ENCODE assay signal across 7 cellular contexts in genomic region chr5:140595538-140595937, GRCh38. TPM values are rescaled to one million over a fixed set of nuclear protein-coding genes. Genes with fewer than 3 reads are reported as not detected.
DNase-seq lines count a peak whose midpoint lies in the region; ATAC-seq lines count a peak whose summit lies in the region.
"Had no signal": no experiment of that assay in that cellular context is flagged by ENCODE, and none has a peak within 500 bp of the region (broad histone marks: within the 10 kb centered on the region; RNA-seq: fewer than 3 reads in every experiment).

No MANE protein-coding gene starts in this region.

- H3K9me3 Mint-ChIP-seq in stimulated activated memory B cell treated with anti-CD40 and anti-IgM and Interleukin-4, amounts not matched to agents 10 μg/mL and 1 μg/mL and 100 μg/mL, for 72 hours, result no peaks in the 10 kb centered on the region

- H2BK15ac ChIP-seq in mesenchymal stem cell (ENCODE audit: low read depth, poor library complexity, severe bottlenecking), result no peak overlapping the region

- peak; percentile 1 for DNase-seq in NCI-H345 treated with DMSO at 0.1 percent for 48 hours (lab: John Stamatoyannopoulos, UW; ENCODE audit: unreplicated experiment)
- DNase-seq in DMS114 treated with DMSO at 0.1 percent for 48 hours (lab: John Stamatoyannopoulos, UW; ENCODE audit: unreplicated experiment), result no peak
- DNase-seq in mesenchymal stem cell, result no peak
- DNase-seq: islet precursor cell had no signal

- H2BK5ac ChIP-seq in mesenchymal stem cell (ENCODE audit: low read depth, low read length, poor library complexity, severe bottlenecking), result no peak overlapping the region

- H2AFZ ChIP-seq in mesenchymal stem cell (ENCODE audit: low read depth, low read length), result no peak overlapping the region

- no peaks in the 10 kb centered on the region for H3K9me3 ChIP-seq in mesenchymal stem cell (ENCODE audit: control insufficient read depth, low read length)

- H2BK12ac ChIP-seq in mesenchymal stem cell (ENCODE audit: low read length in 2 of 2), result no peak overlapping the region

- no peak overlapping the region for H2AK5ac ChIP-seq in mesenchymal stem cell (ENCODE audit: low read length, severe bottlenecking)

- H3K4me1 Mint-ChIP-seq in stimulated activated memory B cell treated with anti-CD40 and anti-IgM and Interleukin-4, amounts not matched to agents 10 μg/mL and 1 μg/mL and 100 μg/mL, for 72 hours, result no peaks in the 10 kb centered on the region

- H3K4me1 ChIP-seq in mesenchymal stem cell (ENCODE audit: control insufficient read depth, insufficient read depth, low read depth, low read length), result peaks cover 2% of the 10 kb centered on the region

- no peak overlapping the region for H3K4me2 ChIP-seq in mesenchymal stem cell (ENCODE audit: low read length, poor library complexity, severe bottlenecking)

- H3K14ac ChIP-seq in mesenchymal stem cell (ENCODE audit: low read length in 2 of 2), result no peak overlapping the region

- H3K79me1 ChIP-seq in mesenchymal stem cell (replicated peaks; ENCODE audit: low read length, poor library complexity, severe bottlenecking), result no peaks in the 10 kb centered on the region

- ATAC-seq in esophagus mucosa (peak; percentile 28), HG03469 (IDR thresholded peaks at IDR 0.05; ENCODE audit: unreplicated experiment) (no peak)
- peak; percentile 51 for ATAC-seq in stimulated activated memory B cell treated with anti-CD40 and anti-IgM and Interleukin-4, amounts not matched to agents 10 μg/mL and 1 μg/mL and 100 μg/mL, for 72 hours

- no peak overlapping the region for H3K23ac ChIP-seq in mesenchymal stem cell (ENCODE audit: low read length in 2 of 2)

- H3K4me3 Mint-ChIP-seq in stimulated activated memory B cell treated with anti-CD40 and anti-IgM and Interleukin-4, amounts not matched to agents 10 μg/mL and 1 μg/mL and 100 μg/mL, for 72 hours, result no peak overlapping the region

- H3K27me3 ChIP-seq in mesenchymal stem cell (ENCODE audit: control insufficient read depth in 1 of 2, insufficient read depth in 1 of 2, low read length in 2 of 2), result peaks cover 0 to 13% of the 10 kb centered on the region in 2 experiments

- no peak overlapping the region for H3K9ac ChIP-seq in mesenchymal stem cell (ENCODE audit: low read length)

- no peak overlapping the region for H4K91ac ChIP-seq in mesenchymal stem cell (ENCODE audit: low read length)

- peaks cover 17% of the 10 kb centered on the region for H3K27me3 Mint-ChIP-seq in stimulated activated memory B cell treated with anti-CD40 and anti-IgM and Interleukin-4, amounts not matched to agents 10 μg/mL and 1 μg/mL and 100 μg/mL, for 72 hours

- no peak overlapping the region for H3K4ac ChIP-seq in mesenchymal stem cell (ENCODE audit: low read depth in 1 of 2, low read length in 2 of 2)

- H4K8ac ChIP-seq in mesenchymal stem cell (ENCODE audit: low read length), result no peak overlapping the region

- no peak overlapping the region for H2BK120ac ChIP-seq in mesenchymal stem cell (ENCODE audit: low read depth, low read length)

- 76% methylated on average over 3 of the region's 3 CpGs for WGBS in mesenchymal stem cell

- no peak overlapping the region for H3K27ac ChIP-seq in mesenchymal stem cell (ENCODE audit: low read length, poor library complexity, severe bottlenecking)

- H3K18ac ChIP-seq in mesenchymal stem cell (ENCODE audit: low read depth in 1 of 2, low read length in 2 of 2), result no peak overlapping the region

- no peak overlapping the region for H3K4me3 ChIP-seq in mesenchymal stem cell (ENCODE audit: insufficient read depth in 1 of 2, low read depth in 1 of 2, low read length in 2 of 2)

- H3K36me3 Mint-ChIP-seq in stimulated activated memory B cell treated with anti-CD40 and anti-IgM and Interleukin-4, amounts not matched to agents 10 μg/mL and 1 μg/mL and 100 μg/mL, for 72 hours, result no peaks in the 10 kb centered on the region

- no peak overlapping the region for H3K27ac Mint-ChIP-seq in stimulated activated memory B cell treated with anti-CD40 and anti-IgM and Interleukin-4, amounts not matched to agents 10 μg/mL and 1 μg/mL and 100 μg/mL, for 72 hours

- no peaks in the 10 kb centered on the region for H3K36me3 ChIP-seq in mesenchymal stem cell (ENCODE audit: control insufficient read depth in 1 of 2, insufficient read depth in 2 of 2, low read depth in 1 of 2, low read length in 2 of 2)

RNA-seq across cellular contexts. Expression of gene SLC35A4, which starts 30.9 kb away (rescaled TPM):
- 52.4 TPM for total RNA-seq in esophagus mucosa
- polyA plus RNA-seq in mesenchymal stem cell (2013, experiment 1 of 2), result 70.3 TPM
- polyA plus RNA-seq in mesenchymal stem cell (2013, experiment 2 of 2), result 71.3 TPM

RNA-seq across cellular contexts. Expression of gene APBB3, which starts 31.1 kb away (rescaled TPM):
- 5.2 TPM for total RNA-seq in esophagus mucosa
- polyA plus RNA-seq in mesenchymal stem cell (2013, experiment 1 of 2), result 9.6 TPM
- polyA plus RNA-seq in mesenchymal stem cell (2013, experiment 2 of 2), result 9.5 TPM

RNA-seq across cellular contexts. Expression of gene CD14, which starts 37.4 kb away (rescaled TPM):
- 6.7 TPM for total RNA-seq in esophagus mucosa
- 0.06 TPM for polyA plus RNA-seq in mesenchymal stem cell (2013, experiment 1 of 2)
- 0.05 TPM for polyA plus RNA-seq in mesenchymal stem cell (2013, experiment 2 of 2)

RNA-seq across cellular contexts. Expression of gene SRA1, which starts 38.3 kb away (rescaled TPM):
- total RNA-seq in esophagus mucosa, result 28.6 TPM
- 48.4 TPM for polyA plus RNA-seq in mesenchymal stem cell (2013, experiment 1 of 2)
- 46.7 TPM for polyA plus RNA-seq in mesenchymal stem cell (2013, experiment 2 of 2)

RNA-seq across cellular contexts. Expression of gene TMCO6, which starts 43.7 kb away (rescaled TPM):
- total RNA-seq in esophagus mucosa, result 14.0 TPM
- 4.4 TPM for polyA plus RNA-seq in mesenchymal stem cell (2013, experiment 1 of 2)
- polyA plus RNA-seq in mesenchymal stem cell (2013, experiment 2 of 2), result 3.9 TPM
